In genomic region chr18:12279781-12280531, GRCh38 we compare ENCODE assay signal across 13 cellular contexts. TPM values are rescaled to one million over a fixed set of nuclear protein-coding genes. Genes with fewer than 3 reads are reported as not detected.
DNase-seq lines count a peak whose midpoint lies in the region; ATAC-seq and TF ChIP-seq lines count a peak whose summit lies in the region.
"Had no signal": no experiment of that assay in that cellular context is flagged by ENCODE, and none has a peak within 500 bp of the region (broad histone marks: within the 10 kb centered on the region; RNA-seq: fewer than 3 reads in every experiment).

No MANE protein-coding gene starts in this region.

- no peaks in the 10 kb centered on the region for H3K9me3 ChIP-seq in adrenal gland (replicated peaks in 1 of 3)
- H3K9me3 ChIP-seq in gastroesophageal sphincter: no peaks in the 10 kb centered on the region
- no peaks in the 10 kb centered on the region for H3K9me3 ChIP-seq in neural progenitor cell (ENCODE audit: low read depth)
- no peaks in the 10 kb centered on the region for H3K9me3 ChIP-seq in upper lobe of right lung

- in situ Hi-C loops in KBM-7 (cut with MboI; ENCODE audit: low pct_unique_long_range_greater_than_20kb, low sequenced_read_pairs): no loop called here

- TF ChIP-seq POLR2A in adrenal gland (IDR thresholded peaks at IDR 0.05): no peak
- no peak for TF ChIP-seq POLR2A in gastroesophageal sphincter (IDR thresholded peaks at IDR 0.05)

- DNase-seq in adrenal gland (no peak), neural progenitor cell (ENCODE audit: low spot score) (no peak), upper lobe of right lung (no peak), NCI-H1930 (lab: John Stamatoyannopoulos, UW) (no peak), NCI-H146 (lab: John Stamatoyannopoulos, UW) (no peak), KBM-7 (no peak)
- DNase-seq: activated effector memory CD4-positive, alpha-beta T cell treated with anti-CD3 and anti-CD28 coated beads, Interleukin-2, amount 50 U/mL, for 16 hours; NCI-H345; SHP77 had no signal

- H3K9me3 Mint-ChIP-seq in neural progenitor cell: no peaks in the 10 kb centered on the region

- peaks cover 57% of the 10 kb centered on the region for H3K4me1 Mint-ChIP-seq in neural progenitor cell

- H3K27me3 ChIP-seq in adrenal gland: peaks cover 7% of the 10 kb centered on the region
- no peaks in the 10 kb centered on the region for H3K27me3 ChIP-seq in gastroesophageal sphincter
- H3K27me3 ChIP-seq in neural progenitor cell: peaks cover 4% of the 10 kb centered on the region
- no peaks in the 10 kb centered on the region for H3K27me3 ChIP-seq in upper lobe of right lung

- no peak for TF ChIP-seq EP300 in gastroesophageal sphincter (IDR thresholded peaks at IDR 0.05)

- TF ChIP-seq CTCF in adrenal gland (IDR thresholded peaks at IDR 0.05) (no peak), gastroesophageal sphincter (IDR thresholded peaks at IDR 0.05) (no peak), neural progenitor cell (IDR thresholded peaks at IDR 0.05) (no peak), upper lobe of right lung (IDR thresholded peaks at IDR 0.05) (no peak)

- H3F3A ChIP-seq in neural progenitor cell (ENCODE audit: low read depth): peaks cover 31% of the 10 kb centered on the region

- no peak overlapping the region for H3K9ac ChIP-seq in neural progenitor cell

- peaks cover 19% of the 10 kb centered on the region for H3K27me3 Mint-ChIP-seq in neural progenitor cell (ENCODE audit: insufficient read depth, low read depth)

- peaks cover 0 to 6% of the 10 kb centered on the region in 2 donors for H3K4me1 ChIP-seq in adrenal gland (replicated peaks in 1 of 2)
- peaks cover 0 to 66% (median 9%) of the 10 kb centered on the region in 3 donors for H3K4me1 ChIP-seq in gastroesophageal sphincter
- H3K4me1 ChIP-seq in neural progenitor cell: peaks cover 12% of the 10 kb centered on the region
- peaks cover 15% of the 10 kb centered on the region for H3K4me1 ChIP-seq in upper lobe of right lung

- H3K4me3 ChIP-seq in adrenal gland (no peak overlapping the region), gastroesophageal sphincter (peak overlapping the region; percentile 43 to 57), neural progenitor cell (no peak overlapping the region), upper lobe of right lung (peak overlapping the region; percentile 44)
- H3K4me3 ChIP-seq: K562 had no signal

- no peaks in the 10 kb centered on the region for H4K20me1 ChIP-seq in neural progenitor cell (ENCODE audit: low read depth)

- H3K4me3 Mint-ChIP-seq in neural progenitor cell: peak overlapping the region; percentile 71

- WGBS in adrenal gland, 4 donors: 82 to 89% (median 86%) methylated on average over 13 to 16 of the region's 16 CpGs
- 60 to 61% methylated on average over 1 to 3 of the region's 16 CpGs for WGBS in gastroesophageal sphincter (ENCODE audit: low coverage in 1 of 2), 2 donors

- H3K79me2 ChIP-seq in neural progenitor cell (ENCODE audit: low read depth): no peaks in the 10 kb centered on the region

- intact Hi-C loops in adrenal gland (cut with DNase I) (no loop called here), upper lobe of right lung (cut with DNase I) (no loop called here)

- H3K27ac ChIP-seq in adrenal gland: peak overlapping the region in 4 of 5 donors; percentile 31 to 88 (median 76)
- peak overlapping the region; percentile 93 to 98 (median 95) for H3K27ac ChIP-seq in gastroesophageal sphincter
- peak overlapping the region; percentile 75 for H3K27ac ChIP-seq in neural progenitor cell
- peak overlapping the region; percentile 90 for H3K27ac ChIP-seq in upper lobe of right lung

- H3K36me3 ChIP-seq in adrenal gland (replicated peaks in 1 of 2) (no peaks in the 10 kb centered on the region), gastroesophageal sphincter (no peaks in the 10 kb centered on the region), neural progenitor cell (no peaks in the 10 kb centered on the region), upper lobe of right lung (no peaks in the 10 kb centered on the region)

- peak overlapping the region; percentile 9 for H2AFZ ChIP-seq in neural progenitor cell (replicated peaks)

- H3K36me3 Mint-ChIP-seq in neural progenitor cell: no peaks in the 10 kb centered on the region

- peak overlapping the region; percentile 98 for H3K27ac Mint-ChIP-seq in neural progenitor cell

- ATAC-seq in gastroesophageal sphincter (no peak), upper lobe of right lung (no peak), GM18520 (IDR thresholded peaks at IDR 0.05; ENCODE audit: unreplicated experiment) (no peak)
- ATAC-seq: activated CD4-positive, CD25-positive, alpha-beta regulatory T cell treated with anti-CD3 and anti-CD28 coated beads, Interleukin-2, amount 50 U/mL, for 24 hours had no signal

- H3K4me2 ChIP-seq in neural progenitor cell: no peak overlapping the region

RNA-seq across cellular contexts. Expression of gene CIDEA, which starts 25.8 kb away (rescaled TPM):
- total RNA-seq in adrenal gland (1 to 10 TPM in 3 of 8 donors, under 1 TPM in 3, not detected in 2; 0.23 to 1.2 (median 0.98) TPM), gastroesophageal sphincter (1 to 10 TPM in 1 of 4 donors, under 1 TPM in 2, not detected in 1; 0.31 to 5.1 (median 0.59) TPM), neural progenitor cell (ENCODE audit: low replicate concordance) (not detected in 2 replicates), upper lobe of right lung (not detected)
- polyA plus RNA-seq in adrenal gland: 10 to 100 TPM in 1 of 3 donors, under 1 TPM in 2; 0.33 to 18.5 (median 0.80) TPM
- total RNA-seq: K562 had no signal
- polyA plus RNA-seq: K562 had no signal

RNA-seq across cellular contexts. Expression of gene TUBB6, which starts 28.1 kb away (rescaled TPM):
- total RNA-seq in adrenal gland (10 to 100 TPM; 15.7 to 90.8 (median 39.5) TPM), gastroesophageal sphincter (100 to 1,000 TPM; 398 to 983 (median 654) TPM), neural progenitor cell (ENCODE audit: low replicate concordance) (92.7 and 137 TPM in 2 replicates), upper lobe of right lung (110 TPM)
- 10 to 100 TPM; 26.6 to 82.9 (median 46.5) TPM for polyA plus RNA-seq in adrenal gland

Comparison
In these comparisons a context has a peak if more than half of its experiments do, and no peak if none do; other contexts are left out.
1. H3K4me3 ChIP-seq: peak in gastroesophageal sphincter (2 of 2) and upper lobe of right lung (single experiment); none in adrenal gland (0 of 4) and neural progenitor cell (single experiment).
2. Peak in every context shown above with its lines, with median percentiles within 50 percentile points of each other: H3K27ac ChIP-seq.